In genomic region chr6:37168809-37169457, GRCh38 we compare ENCODE assay signal across 8 cellular contexts. TPM values are rescaled to one million over a fixed set of nuclear protein-coding genes. Genes with fewer than 3 reads are reported as not detected.
DNase-seq lines count a peak whose midpoint lies in the region; ATAC-seq and TF ChIP-seq lines count a peak whose summit lies in the region.

No MANE protein-coding gene starts in this region.

- WGBS in ectodermal cell, 2 experiments = 2% methylated on average over 21 to 24 of the region's 24 CpGs
- WGBS in mesodermal cell (ENCODE audit: insufficient coverage in 2 of 2), 2 experiments = 0% methylated on average over 12 to 17 of the region's 24 CpGs
- 8% methylated on average over 24 of the region's 24 CpGs for WGBS in suprapubic skin

- H3K4me3 ChIP-seq in ectodermal cell (ENCODE audit: insufficient read depth, low read depth, low read length) (peak overlapping the region; percentile 52), mesodermal cell (ENCODE audit: extremely low read depth, insufficient read depth, low read length, poor library complexity, severe bottlenecking) (peak overlapping the region; percentile 50), suprapubic skin (peak overlapping the region; percentile 76)

- no peak for TF ChIP-seq EP300 in suprapubic skin (IDR thresholded peaks at IDR 0.05)

- H3K27ac ChIP-seq in ectodermal cell (ENCODE audit: insufficient read depth, low read depth, low read length, poor library complexity, severe bottlenecking) (peak overlapping the region; percentile 89), mesodermal cell (ENCODE audit: low read depth, low read length, severe bottlenecking) (peak overlapping the region; percentile 99), suprapubic skin (peak overlapping the region; percentile 89)

- no peak for ATAC-seq in T-cell (replicated peaks in 1 of 4)
- ATAC-seq in GM21825 (IDR thresholded peaks at IDR 0.05; ENCODE audit: unreplicated experiment) = no peak
- no peak for ATAC-seq in HG03159 (IDR thresholded peaks at IDR 0.05; ENCODE audit: unreplicated experiment)

- POLR2A ChIA-PET in T-cell (lab: Charles Lee) = interaction anchor here in 1 of 2 donors (0.6 to 1.4 kb wide), 2 partner anchors 66 to 72 kb away, joined by 9 to 14 read pairs; no protein-coding TSS in a partner anchor

- H3K9me3 ChIP-seq in ectodermal cell (ENCODE audit: control insufficient read depth, low read length) (no peaks in the 10 kb centered on the region), mesodermal cell (ENCODE audit: control insufficient read depth, low read length) (no peaks in the 10 kb centered on the region), suprapubic skin (no peaks in the 10 kb centered on the region)

- DNase-seq in CD1c-positive myeloid dendritic cell (ENCODE audit: extremely low spot score) (peak; percentile 79), HT-29 (ENCODE audit: low spot score) (peak; percentile 30), T-cell (peak in 3 of 34 experiments; percentile 5 to 24 (median 12)), suprapubic skin (ENCODE audit: low spot score in 2 of 2) (no peak)

- CTCF ChIA-PET in T-cell (lab: Charles Lee) = interaction anchor here (0.6 to 8.6 kb wide), 9 partner anchors 35 to 945 kb away, joined by 3 to 142 read pairs (median 3); partner anchors contain the start of gene MTCH1 (in 1 of the 2)

- peak overlapping the region; percentile 90 to 93 (median 92) for H3K4me3 Mint-ChIP-seq in T-cell

- H3K27me3 ChIP-seq in ectodermal cell (ENCODE audit: control insufficient read depth, insufficient read depth, low read length, poor library complexity, severe bottlenecking) = peaks cover 11% of the 10 kb centered on the region
- H3K27me3 ChIP-seq in suprapubic skin = no peaks in the 10 kb centered on the region

- no peak for TF ChIP-seq CTCF in suprapubic skin (IDR thresholded peaks at IDR 0.05)

- H3K27me3 Mint-ChIP-seq in T-cell = no peaks in the 10 kb centered on the region

- H3K27ac Mint-ChIP-seq in T-cell = peak overlapping the region; percentile 95 to 99

- peaks cover 29% of the 10 kb centered on the region for H3K36me3 Mint-ChIP-seq in T-cell

- no peak for TF ChIP-seq POLR2A in suprapubic skin (IDR thresholded peaks at IDR 0.05)

- H3K9me3 Mint-ChIP-seq in T-cell = no peaks in the 10 kb centered on the region

- H3K36me3 ChIP-seq in ectodermal cell (ENCODE audit: control insufficient read depth, insufficient read depth, low read length) (peaks cover 12% of the 10 kb centered on the region), mesodermal cell (ENCODE audit: control insufficient read depth, insufficient read depth, low read length) (peaks cover 24% of the 10 kb centered on the region), suprapubic skin (peaks cover 11% of the 10 kb centered on the region)

- H3K4me1 ChIP-seq in ectodermal cell (ENCODE audit: control insufficient read depth, insufficient read depth, low read length) (peaks cover 7% of the 10 kb centered on the region), mesodermal cell (ENCODE audit: control insufficient read depth, insufficient read depth, low read length, poor library complexity, severe bottlenecking) (peaks cover 21% of the 10 kb centered on the region), suprapubic skin (peaks cover 35% of the 10 kb centered on the region)

- H3K4me1 Mint-ChIP-seq in T-cell = peaks cover 30 to 33% (median 32%) of the 10 kb centered on the region in 3 donors

RNA-seq across cellular contexts. Expression of gene PIM1, which starts 1.0 kb away (rescaled TPM):
- 20.0 and 23.6 TPM in 2 replicates for total RNA-seq in HT-29 (2014; rRNA removed; shearing (Covaris generic))
- total RNA-seq in T-cell (100 to 1,000 TPM; 225 to 334 (median 313) TPM), suprapubic skin (100 to 1,000 TPM in 2 of 4 donors, 10 to 100 TPM in 2; 63.6 to 158 (median 110) TPM)
- 26.3 TPM for polyA plus RNA-seq in ectodermal cell (2013, experiment 1 of 4)
- 22.9 TPM for polyA plus RNA-seq in ectodermal cell (2013, experiment 2 of 4)
- polyA plus RNA-seq in ectodermal cell (2013, experiment 3 of 4) = 20.6 TPM
- polyA plus RNA-seq in ectodermal cell (2013, experiment 4 of 4) = 18.8 TPM
- polyA plus RNA-seq in mesodermal cell (2013, experiment 1 of 2) = 44.5 TPM
- 33.2 TPM for polyA plus RNA-seq in mesodermal cell (2013, experiment 2 of 2)

Comparison
In these comparisons a context has a peak if more than half of its experiments do, and no peak if none do; other contexts are left out.
1. DNase-seq: peak in CD1c-positive myeloid dendritic cell (single experiment) and HT-29 (single experiment); none in suprapubic skin (0 of 2).
2. Peak in every context shown above with its lines, with median percentiles within 50 percentile points of each other: H3K27ac ChIP-seq and H3K4me3 ChIP-seq.